ENCODE assay signal across 17 cellular contexts in the genomic region with DNA sequence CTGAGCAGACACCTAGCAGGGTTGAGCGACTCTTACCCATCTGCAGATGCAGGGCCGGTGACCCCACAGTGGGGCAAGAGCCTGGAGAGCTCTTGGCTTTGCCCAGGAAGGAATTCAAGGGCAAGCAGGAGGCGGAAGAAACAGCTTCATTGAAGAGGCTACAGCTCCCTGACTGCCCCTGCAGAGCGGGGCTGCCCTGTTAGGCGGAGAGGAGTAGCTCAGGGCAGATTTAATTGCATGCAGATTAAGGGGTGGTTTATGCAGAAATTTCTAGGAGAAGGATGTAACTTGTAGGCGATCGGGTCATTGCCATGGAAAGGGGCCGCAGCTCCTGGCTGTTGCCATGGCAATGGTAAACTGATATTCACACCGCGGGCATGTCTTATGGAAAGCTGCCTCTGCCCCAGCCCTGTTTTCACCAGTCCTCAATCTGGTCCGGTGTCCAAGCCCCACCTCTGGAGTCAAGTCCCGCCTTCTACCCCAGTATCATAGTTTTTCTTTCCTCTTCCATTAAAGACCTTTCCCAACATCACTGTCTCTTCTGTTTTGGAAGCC.
DNase-seq lines count a peak whose midpoint lies in the region; ATAC-seq and TF ChIP-seq lines count a peak whose summit lies in the region.
"Had no signal": no experiment of that assay in that cellular context is flagged by ENCODE, and none has a peak within 500 bp of the region (broad histone marks: within the 10 kb centered on the region; RNA-seq: fewer than 3 reads in every experiment).

No MANE protein-coding gene starts in this region.

- H3K14ac ChIP-seq in mesenchymal stem cell (ENCODE audit: low read length in 2 of 2) = no peak overlapping the region

- H3K9ac ChIP-seq in mesenchymal stem cell (ENCODE audit: low read length) = no peak overlapping the region

- no peak for DNase-seq in cardiac muscle cell (ENCODE audit: low read depth in 1 of 2, low spot score in 1 of 2)
- DNase-seq in heart left ventricle = no peak
- DNase-seq in epidermal melanocyte (ENCODE audit: insufficient read length, low spot score) = peak; percentile 3
- peak; percentile 41 for DNase-seq in nephron progenitor cell
- peak; percentile 87 for DNase-seq in upper lobe of right lung
- DNase-seq in SKM-1 (lab: John Stamatoyannopoulos, UW; ENCODE audit: unreplicated experiment) = no peak
- no peak for DNase-seq in mesenchymal stem cell
- DNase-seq in T-helper 2 cell treated with Interferon-gamma antibody and Interleukin-4, amounts not matched to agents 5 μg/mL and 100 μg/mL, for 36 hours (ENCODE audit: low spot score) = no peak
- DNase-seq: activated CD4-positive, alpha-beta memory T cell treated with anti-CD3 and anti-CD28 coated beads, Interleukin-2, amount 10 ng/mL, durations not matched to agents 7 days and 5 days; effector memory CD4-positive, alpha-beta T cell; GDM1; naive B cell; NCI-H1417 treated with DMSO at 0.1 percent for 48 hours; NCI-H524 had no signal

- peaks cover 40% of the 10 kb centered on the region for H3K36me3 Mint-ChIP-seq in nephron progenitor cell (ENCODE audit: low read depth)
- peaks cover 7% of the 10 kb centered on the region for H3K36me3 Mint-ChIP-seq in T-helper 2 cell treated with Interferon-gamma antibody and Interleukin-4, amounts not matched to agents 5 μg/mL and 100 μg/mL, for 36 hours (ENCODE audit: low read depth)

- H3K4me3 ChIP-seq in cardiac muscle cell = no peak overlapping the region
- H3K4me3 ChIP-seq in heart left ventricle = no peak overlapping the region
- no peak overlapping the region for H3K4me3 ChIP-seq in upper lobe of right lung
- H3K4me3 ChIP-seq in mesenchymal stem cell (ENCODE audit: insufficient read depth in 1 of 2, low read depth in 1 of 2, low read length in 2 of 2) = no peak overlapping the region
- H3K4me3 ChIP-seq: SK-N-MC had no signal

- no peak for ATAC-seq in heart left ventricle
- ATAC-seq in upper lobe of right lung = peak; percentile 86
- ATAC-seq: activated T-helper 17 cell treated with anti-CD3 and anti-CD28 coated beads, Interleukin-2, amount 50 U/mL, for 72 hours had no signal

- no peaks in the 10 kb centered on the region for H3K36me3 ChIP-seq in cardiac muscle cell
- H3K36me3 ChIP-seq in heart left ventricle = peaks cover 0 to 25% (median 11%) of the 10 kb centered on the region in 9 donors
- H3K36me3 ChIP-seq in upper lobe of right lung = peaks cover 11% of the 10 kb centered on the region
- peaks cover 3 to 15% of the 10 kb centered on the region in 2 experiments for H3K36me3 ChIP-seq in mesenchymal stem cell (ENCODE audit: control insufficient read depth in 1 of 2, insufficient read depth in 2 of 2, low read depth in 1 of 2, low read length in 2 of 2)

- H2BK5ac ChIP-seq in mesenchymal stem cell (ENCODE audit: low read depth, low read length, poor library complexity, severe bottlenecking) = no peak overlapping the region

- H3K4me3 Mint-ChIP-seq in nephron progenitor cell = peak overlapping the region; percentile 26
- no peak overlapping the region for H3K4me3 Mint-ChIP-seq in T-helper 2 cell treated with Interferon-gamma antibody and Interleukin-4, amounts not matched to agents 5 μg/mL and 100 μg/mL, for 36 hours
- H3K4me3 Mint-ChIP-seq: activated CD4-positive, alpha-beta memory T cell treated with anti-CD3 and anti-CD28 coated beads, Interleukin-2, amount 10 ng/mL, durations not matched to agents 7 days and 5 days; activated T-helper 17 cell treated with anti-CD3 and anti-CD28 coated beads, Interleukin-2, amount 50 U/mL, for 72 hours; central memory CD8-positive, alpha-beta T cell; naive B cell had no signal

- no peak overlapping the region for H4K91ac ChIP-seq in mesenchymal stem cell (ENCODE audit: low read length)

- H3K9me3 Mint-ChIP-seq in nephron progenitor cell = peaks cover 14% of the 10 kb centered on the region
- no peaks in the 10 kb centered on the region for H3K9me3 Mint-ChIP-seq in T-helper 2 cell treated with Interferon-gamma antibody and Interleukin-4, amounts not matched to agents 5 μg/mL and 100 μg/mL, for 36 hours
- H3K9me3 Mint-ChIP-seq: activated CD4-positive, alpha-beta memory T cell treated with anti-CD3 and anti-CD28 coated beads, Interleukin-2, amount 10 ng/mL, durations not matched to agents 7 days and 5 days; activated T-helper 17 cell treated with anti-CD3 and anti-CD28 coated beads, Interleukin-2, amount 50 U/mL, for 72 hours; central memory CD8-positive, alpha-beta T cell had no signal

- no peak overlapping the region for H3K18ac ChIP-seq in mesenchymal stem cell (ENCODE audit: low read depth in 1 of 2, low read length in 2 of 2)

- H3K27me3 Mint-ChIP-seq in nephron progenitor cell (ENCODE audit: low read depth, poor library complexity) = no peaks in the 10 kb centered on the region
- H3K27me3 Mint-ChIP-seq in T-helper 2 cell treated with Interferon-gamma antibody and Interleukin-4, amounts not matched to agents 5 μg/mL and 100 μg/mL, for 36 hours (ENCODE audit: low read depth) = no peaks in the 10 kb centered on the region
- H3K27me3 Mint-ChIP-seq: activated CD4-positive, alpha-beta memory T cell treated with anti-CD3 and anti-CD28 coated beads, Interleukin-2, amount 10 ng/mL, durations not matched to agents 7 days and 5 days; activated T-helper 17 cell treated with anti-CD3 and anti-CD28 coated beads, Interleukin-2, amount 50 U/mL, for 72 hours; central memory CD8-positive, alpha-beta T cell; naive B cell had no signal

- peaks cover 17% of the 10 kb centered on the region for H3K79me1 ChIP-seq in mesenchymal stem cell (replicated peaks; ENCODE audit: low read length, poor library complexity, severe bottlenecking)

- no peak overlapping the region for H4K8ac ChIP-seq in mesenchymal stem cell (ENCODE audit: low read length)

- H2AK5ac ChIP-seq in mesenchymal stem cell (ENCODE audit: low read length, severe bottlenecking) = no peak overlapping the region

- H3K27ac Mint-ChIP-seq in nephron progenitor cell = peak overlapping the region; percentile 91
- no peak overlapping the region for H3K27ac Mint-ChIP-seq in T-helper 2 cell treated with Interferon-gamma antibody and Interleukin-4, amounts not matched to agents 5 μg/mL and 100 μg/mL, for 36 hours
- H3K27ac Mint-ChIP-seq: activated CD4-positive, alpha-beta memory T cell treated with anti-CD3 and anti-CD28 coated beads, Interleukin-2, amount 10 ng/mL, durations not matched to agents 7 days and 5 days; activated T-helper 17 cell treated with anti-CD3 and anti-CD28 coated beads, Interleukin-2, amount 50 U/mL, for 72 hours had no signal

- H2AFZ ChIP-seq in mesenchymal stem cell (ENCODE audit: low read depth, low read length) = no peak overlapping the region

- H3K27ac ChIP-seq in cardiac muscle cell (peak overlapping the region; percentile 53), heart left ventricle (peak overlapping the region in 4 of 12 donors; percentile 75 to 84 (median 79)), upper lobe of right lung (peak overlapping the region; percentile 85), mesenchymal stem cell (ENCODE audit: low read length, poor library complexity, severe bottlenecking) (no peak overlapping the region)
- H3K27ac ChIP-seq: SK-N-MC had no signal

- TF ChIP-seq POLR2A in heart left ventricle (IDR thresholded peaks at IDR 0.05) = no peak

- peaks cover 48% of the 10 kb centered on the region for H3K4me1 Mint-ChIP-seq in nephron progenitor cell
- H3K4me1 Mint-ChIP-seq in T-helper 2 cell treated with Interferon-gamma antibody and Interleukin-4, amounts not matched to agents 5 μg/mL and 100 μg/mL, for 36 hours (ENCODE audit: low read depth) = peaks cover 3% of the 10 kb centered on the region

- no peak overlapping the region for H3K4me2 ChIP-seq in mesenchymal stem cell (ENCODE audit: low read length, poor library complexity, severe bottlenecking)

- TF ChIP-seq CTCF in cardiac muscle cell (IDR thresholded peaks at IDR 0.05; ENCODE audit: low read depth, low read length) (no peak), heart left ventricle (IDR thresholded peaks at IDR 0.05) (no peak), nephron progenitor cell (IDR thresholded peaks at IDR 0.05) (no peak), upper lobe of right lung (IDR thresholded peaks at IDR 0.05) (no peak)

- no peak overlapping the region for H2BK120ac ChIP-seq in mesenchymal stem cell (ENCODE audit: low read depth, low read length)

- 91 to 93% (median 91%) methylated on average over 12 of the region's 12 CpGs for WGBS in heart left ventricle, 4 donors
- 96% methylated on average over 12 of the region's 12 CpGs for WGBS in mesenchymal stem cell

- no peak overlapping the region for H2BK12ac ChIP-seq in mesenchymal stem cell (ENCODE audit: low read length in 2 of 2)

- H3K4me1 ChIP-seq in cardiac muscle cell (ENCODE audit: low read depth) (peaks cover 30% of the 10 kb centered on the region), heart left ventricle (peaks cover 0 to 39% (median 26%) of the 10 kb centered on the region in 12 donors), upper lobe of right lung (peaks cover 45% of the 10 kb centered on the region), mesenchymal stem cell (ENCODE audit: control insufficient read depth, insufficient read depth, low read depth, low read length) (peaks cover 25% of the 10 kb centered on the region)

- H3K27me3 ChIP-seq in cardiac muscle cell (no peaks in the 10 kb centered on the region), heart left ventricle (no peaks in the 10 kb centered on the region), upper lobe of right lung (no peaks in the 10 kb centered on the region), mesenchymal stem cell (ENCODE audit: control insufficient read depth in 1 of 2, insufficient read depth in 1 of 2, low read length in 2 of 2) (no peaks in the 10 kb centered on the region)

- H3K4ac ChIP-seq in mesenchymal stem cell (ENCODE audit: low read depth in 1 of 2, low read length in 2 of 2) = no peak overlapping the region

- intact Hi-C loops in heart left ventricle (cut with DNase I) (loop anchor here in 1 of 10 donors (5.0 kb wide), 1 partner anchor 92 kb away; the partner anchor contains the start of gene ATP11A), upper lobe of right lung (cut with DNase I) (no loop called here)

- no peak overlapping the region for H2BK15ac ChIP-seq in mesenchymal stem cell (ENCODE audit: low read depth, poor library complexity, severe bottlenecking)

- no peak overlapping the region for H3K23ac ChIP-seq in mesenchymal stem cell (ENCODE audit: low read length in 2 of 2)

- H3K9me3 ChIP-seq in cardiac muscle cell (ENCODE audit: low read depth) (no peaks in the 10 kb centered on the region), heart left ventricle (no peaks in the 10 kb centered on the region), upper lobe of right lung (no peaks in the 10 kb centered on the region), mesenchymal stem cell (ENCODE audit: control insufficient read depth, low read length) (no peaks in the 10 kb centered on the region)

Comparison
In these comparisons a context has a peak if more than half of its experiments do, and no peak if none do; other contexts are left out.
1. DNase-seq: peak in epidermal melanocyte (single experiment), nephron progenitor cell (single experiment) and upper lobe of right lung (single experiment); none in cardiac muscle cell (0 of 2), heart left ventricle (0 of 5), SKM-1 (single experiment), mesenchymal stem cell (single experiment) and T-helper 2 cell treated with Interferon-gamma antibody and Interleukin-4, amounts not matched to agents 5 μg/mL and 100 μg/mL, for 36 hours (single experiment).